28 cellular contexts compared by ENCODE assay signal in genomic region chr1:174466607-174467006, GRCh38. TPM values are rescaled to one million over a fixed set of nuclear protein-coding genes. Genes with fewer than 3 reads are reported as not detected.
"Had no signal": no experiment of that assay in that cellular context is flagged by ENCODE, and none has a peak within 500 bp of the region (broad histone marks: within the 10 kb centered on the region; RNA-seq: fewer than 3 reads in every experiment).

No MANE protein-coding gene starts in this region.

- H3K4me1 Mint-ChIP-seq: activated T-helper 17 cell treated with anti-CD3 and anti-CD28 coated beads, Interleukin-2, amount 50 U/mL, for 72 hours had no signal

- H3K36me3 ChIP-seq: ascending aorta, MG63 had no signal

- H3K27ac Mint-ChIP-seq: activated naive CD4-positive, alpha-beta T cell treated with anti-CD3 and anti-CD28 coated beads, Interleukin-2, amount 50 U/mL, for 24 hours; activated T-helper 17 cell treated with anti-CD3 and anti-CD28 coated beads, Interleukin-2, amount 50 U/mL, for 72 hours; T-helper 1 cell treated with Interleukin-12 subunit alpha and Interleukin-12 subunit beta and Interleukin-4 antibody, amounts not matched to agents 30 μg/mL and 1 μg/mL, for 36 hours had no signal

- H3K9me3 Mint-ChIP-seq: activated naive CD4-positive, alpha-beta T cell treated with anti-CD3 and anti-CD28 coated beads, Interleukin-2, amount 50 U/mL, for 24 hours; central memory CD8-positive, alpha-beta T cell; T-helper 1 cell treated with Interleukin-12 subunit alpha and Interleukin-12 subunit beta and Interleukin-4 antibody, amounts not matched to agents 30 μg/mL and 1 μg/mL, for 36 hours had no signal

- H3K4me3 Mint-ChIP-seq: activated naive CD4-positive, alpha-beta T cell treated with anti-CD3 and anti-CD28 coated beads, Interleukin-2, amount 50 U/mL, for 24 hours; activated T-helper 17 cell treated with anti-CD3 and anti-CD28 coated beads, Interleukin-2, amount 50 U/mL, for 72 hours; central memory CD8-positive, alpha-beta T cell; T-helper 1 cell treated with Interleukin-12 subunit alpha and Interleukin-12 subunit beta and Interleukin-4 antibody, amounts not matched to agents 30 μg/mL and 1 μg/mL, for 36 hours had no signal

- H3K27me3 Mint-ChIP-seq: activated naive CD4-positive, alpha-beta T cell treated with anti-CD3 and anti-CD28 coated beads, Interleukin-2, amount 50 U/mL, for 24 hours; activated T-helper 17 cell treated with anti-CD3 and anti-CD28 coated beads, Interleukin-2, amount 50 U/mL, for 72 hours; central memory CD8-positive, alpha-beta T cell had no signal

- ATAC-seq: activated T-helper 17 cell treated with anti-CD3 and anti-CD28 coated beads, Interleukin-2, amount 50 U/mL, for 72 hours; body of pancreas had no signal

- H3K27me3 ChIP-seq: ascending aorta, body of pancreas, MG63 had no signal

- H2AFZ ChIP-seq: PC-9 had no signal

- DNase-seq: activated CD4-positive, alpha-beta T cell treated with anti-CD3 and anti-CD28 coated beads for 48 hours; activated CD4-positive, alpha-beta T cell treated with anti-CD3 and anti-CD28 coated beads, Interleukin-2, amount 50 U/mL, for 48 hours; activated CD4-positive, CD25-positive, alpha-beta regulatory T cell treated with anti-CD3 and anti-CD28 coated beads, Interleukin-2, amount 50 U/mL, for 72 hours; activated CD8-positive, alpha-beta memory T cell treated with anti-CD3 and anti-CD28 coated beads for 24 hours; activated gamma-delta T cell treated with Interleukin-2 at 50 U/mL for 16 hours; activated T-cell treated with anti-CD3 and anti-CD28 coated beads, Interleukin-2, amount 50 U/mL, for 48 hours; body of pancreas; KG1; MG63; MV-4-11; NCI-H1092 treated with DMSO at 0.1 percent for 48 hours; NCI-H1417 treated with DMSO at 0.1 percent for 48 hours; NCI-H1694; NCI-H2029; NCI-H2107; NCI-H2171 treated with DMSO at 0.1 percent for 48 hours; NCI-H226; NCI-H526; NCI-H774; NK-92 treated with Interleukin-12 subunit alpha and Interleukin-12 subunit beta, amount 100 ng/mL, for 24 hours; PC-9; SHP77 treated with DMSO at 0.1 percent for 48 hours had no signal

- H3K4me1 ChIP-seq: ascending aorta, body of pancreas had no signal

- H3K27ac ChIP-seq: ascending aorta, body of pancreas, PC-9 had no signal

- H3K4me3 ChIP-seq: ascending aorta, body of pancreas, MG63, PC-9 had no signal

- H3K4me2 ChIP-seq: PC-9 had no signal

- H3K9me3 ChIP-seq: ascending aorta, body of pancreas, MG63 had no signal

RNA-seq across cellular contexts. Expression of gene GPR52, which starts 18.8 kb away (rescaled TPM):
- total RNA-seq: SK-MEL-5 had no signal
